In the genomic region with DNA sequence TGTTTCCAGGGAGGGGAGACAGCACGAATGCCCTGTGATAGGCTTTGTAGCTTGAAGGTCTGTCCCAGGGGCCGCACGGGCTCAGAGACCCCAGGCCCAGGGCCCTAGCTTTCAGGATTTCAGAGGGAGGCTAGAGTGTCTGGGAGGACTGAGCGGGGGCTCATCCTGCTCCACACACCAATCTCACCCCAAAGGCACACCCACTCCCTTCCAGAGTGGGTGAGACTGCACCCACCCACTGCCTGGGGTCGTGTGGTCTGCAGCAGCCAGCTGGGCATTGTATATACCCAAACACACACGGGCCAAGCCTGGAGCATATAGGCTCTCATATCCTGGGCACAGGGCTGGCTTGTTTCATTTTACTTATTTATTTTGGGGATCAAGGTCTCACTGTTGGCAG, we compare ENCODE assay signal across 21 cellular contexts. TPM values are rescaled to one million over a fixed set of nuclear protein-coding genes. Genes with fewer than 3 reads are reported as not detected.
DNase-seq lines count a peak whose midpoint lies in the region; ATAC-seq, FAIRE-seq and TF ChIP-seq lines count a peak whose summit lies in the region.
"Had no signal": no experiment of that assay in that cellular context is flagged by ENCODE, and none has a peak within 500 bp of the region (broad histone marks: within the 10 kb centered on the region; RNA-seq: fewer than 3 reads in every experiment).

No MANE protein-coding gene starts in this region.

- H3K9me3 Mint-ChIP-seq in CD8-positive, alpha-beta memory T cell, result no peaks in the 10 kb centered on the region
- H3K9me3 Mint-ChIP-seq: activated CD4-positive, alpha-beta T cell treated with anti-CD3 and anti-CD28 coated beads, Interleukin-2, amount 10 ng/mL, durations not matched to agents 7 days and 5 days had no signal

- no peak overlapping the region for H3K27ac ChIP-seq in CD8-positive, alpha-beta memory T cell (ENCODE audit: low read depth, low read length)
- H3K27ac ChIP-seq in IMR-90 (ENCODE audit: insufficient read depth, low read length) (no peak overlapping the region), psoas muscle (no peak overlapping the region), kidney (ENCODE audit: low read depth in 2 of 2, low read length in 2 of 2) (no peak overlapping the region)
- no peak overlapping the region for H3K27ac ChIP-seq in effector memory CD4-positive, alpha-beta T cell (ENCODE audit: insufficient read depth, low read length, poor library complexity, severe bottlenecking)

- peak overlapping the region in 6 of 7 donors; percentile 66 to 74 (median 67) for H3K4me3 Mint-ChIP-seq in CD8-positive, alpha-beta memory T cell

- peak overlapping the region; percentile 58 for H2AFZ ChIP-seq in IMR-90 (replicated peaks; ENCODE audit: low read length, poor library complexity)

- H3K4me3 ChIP-seq in CD8-positive, alpha-beta memory T cell (ENCODE audit: low read length), result no peak overlapping the region
- H3K4me3 ChIP-seq in IMR-90 (ENCODE audit: insufficient read depth, low read depth, low read length), result no peak overlapping the region
- peak overlapping the region; percentile 50 for H3K4me3 ChIP-seq in effector memory CD4-positive, alpha-beta T cell (ENCODE audit: insufficient read depth, low read depth, low read length, poor library complexity, severe bottlenecking)
- H3K4me3 ChIP-seq in psoas muscle, result peak overlapping the region; percentile 63
- no peak overlapping the region for H3K4me3 ChIP-seq in kidney (ENCODE audit: low read length in 2 of 2)

- FAIRE-seq in kidney (lab: Jason Lieb, UNC), result no peak
- FAIRE-seq: RCC 7860, small intestine had no signal

- H2BK120ac ChIP-seq in IMR-90 (ENCODE audit: low read depth, low read length), result no peak overlapping the region

- no peak overlapping the region for H4K91ac ChIP-seq in IMR-90 (ENCODE audit: insufficient read depth, low read depth, low read length)

- TF ChIP-seq CTCF in IMR-90 (conservative IDR thresholded peaks at IDR 0.05; ENCODE audit: low read depth, low read length), result no peak
- TF ChIP-seq CTCF in psoas muscle (IDR thresholded peaks at IDR 0.05), result no peak
- TF ChIP-seq CTCF in kidney (IDR thresholded peaks at IDR 0.05; ENCODE audit: borderline replicate concordance, extremely low read depth, insufficient read depth), result no peak

- no peaks in the 10 kb centered on the region for H3K27me3 ChIP-seq in CD8-positive, alpha-beta memory T cell (ENCODE audit: insufficient read depth, low read length, poor library complexity, severe bottlenecking)
- no peaks in the 10 kb centered on the region for H3K27me3 ChIP-seq in IMR-90 (ENCODE audit: control insufficient read depth, insufficient read depth, low read length)
- no peaks in the 10 kb centered on the region for H3K27me3 ChIP-seq in effector memory CD4-positive, alpha-beta T cell (replicated peaks; ENCODE audit: control insufficient read depth, insufficient read depth, low read length, poor library complexity, severe bottlenecking)
- H3K27me3 ChIP-seq in psoas muscle (ENCODE audit: insufficient read depth in 3 of 3, low read length in 2 of 3), result no peaks in the 10 kb centered on the region

- H2AK9ac ChIP-seq in IMR-90 (replicated peaks; ENCODE audit: low read depth, low read length, poor library complexity), result no peak overlapping the region

- H3K79me1 ChIP-seq in IMR-90 (ENCODE audit: low read depth in 1 of 2, low read length in 2 of 2), result no peaks in the 10 kb centered on the region

- H3K4me2 ChIP-seq in IMR-90 (ENCODE audit: low read depth, low read length), result no peak overlapping the region

- intact Hi-C loops in IMR-90 (cut with micrococcal nuclease), result no loop called here
- intact Hi-C loops in psoas muscle (cut with DNase I), result no loop called here
- intact Hi-C loops in kidney (cut with DNase I), result no loop called here

- no peak for TF ChIP-seq RAD21 in IMR-90 (IDR thresholded peaks at IDR 0.05; ENCODE audit: low read length)

- CTCF ChIA-PET in CD8-positive, alpha-beta memory T cell (lab: Charles Lee), result interaction anchor here (0.8 to 1.0 kb wide), 2 partner anchors 34 to 77 kb away, joined by 3 read pairs; no protein-coding TSS in a partner anchor
- CTCF ChIA-PET in IMR-90 (lab: Yijun Ruan, JAX), result interaction anchor here (0.8 kb wide), 1 partner anchor 20 kb away, joined by 3 read pairs; no protein-coding TSS in a partner anchor

- no peak overlapping the region for H4K5ac ChIP-seq in IMR-90 (ENCODE audit: low read depth, low read length)

- peaks cover 8 to 9% (median 9%) of the 10 kb centered on the region in 3 donors for H3K4me1 Mint-ChIP-seq in CD8-positive, alpha-beta memory T cell

- H3K27me3 Mint-ChIP-seq in CD8-positive, alpha-beta memory T cell, result peaks cover 0 to 3% of the 10 kb centered on the region in 2 donors

- TF ChIP-seq POLR2A in IMR-90 (IDR thresholded peaks at IDR 0.05; ENCODE audit: low read depth, low read length), result no peak

- no peak overlapping the region for H2BK20ac ChIP-seq in IMR-90 (ENCODE audit: low read depth, low read length)

- H3K9me3 ChIP-seq in CD8-positive, alpha-beta memory T cell (ENCODE audit: low read length), result no peaks in the 10 kb centered on the region
- H3K9me3 ChIP-seq in IMR-90 (ENCODE audit: control insufficient read depth, insufficient read depth, low read length) (no peaks in the 10 kb centered on the region), psoas muscle (no peaks in the 10 kb centered on the region), kidney (ENCODE audit: control insufficient read depth in 1 of 2, low read length in 2 of 2) (no peaks in the 10 kb centered on the region)
- H3K9me3 ChIP-seq in effector memory CD4-positive, alpha-beta T cell (ENCODE audit: control insufficient read depth, low read length), result no peaks in the 10 kb centered on the region
- H3K9me3 ChIP-seq: tibial nerve had no signal

- POLR2A ChIA-PET in CD8-positive, alpha-beta memory T cell (lab: Charles Lee), result no interaction called here
- POLR2A ChIA-PET in IMR-90 (lab: Charles Lee; ENCODE audit: unreplicated experiment), result no interaction called here

- ATAC-seq in IMR-90 (ENCODE audit: low read depth) (no peak), psoas muscle (no peak), HG03460 (IDR thresholded peaks at IDR 0.05; ENCODE audit: unreplicated experiment) (no peak)
- ATAC-seq: SK-N-SH treated with all-trans-retinoic acid at 6 μM for 48 hours had no signal

- 0 out of 4 replicates have a peak overlapping the region, but pooled peaks of 1 of the 2 experiments have one; percentile 69 for H4K8ac ChIP-seq in IMR-90 (ENCODE audit: low read depth in 2 of 2, low read length in 2 of 2)

- no peak overlapping the region for H3K56ac ChIP-seq in IMR-90 (ENCODE audit: extremely low read depth, insufficient read depth, low read length)

- H3K4ac ChIP-seq in IMR-90 (ENCODE audit: low read depth, low read length), result no peak overlapping the region

- no TSS peak for BruUV-seq in IMR-90 (replicated peaks; lab: Mats Ljungman, UMichigan)

- H3K9me1 ChIP-seq in IMR-90 (ENCODE audit: insufficient read depth, low read length), result no peaks in the 10 kb centered on the region

- no peak overlapping the region for H2AK5ac ChIP-seq in IMR-90 (ENCODE audit: low read depth, low read length)

- no peak overlapping the region for H3K18ac ChIP-seq in IMR-90 (ENCODE audit: low read depth, low read length)

- no peak overlapping the region for H3K14ac ChIP-seq in IMR-90 (replicated peaks; ENCODE audit: low read depth, low read length)

- no peaks in the 10 kb centered on the region for H4K20me1 ChIP-seq in IMR-90 (ENCODE audit: insufficient read depth, low read length)

- H3K9ac ChIP-seq in IMR-90 (ENCODE audit: low read depth, low read length) (no peak overlapping the region), kidney (ENCODE audit: low read length in 2 of 2) (no peak overlapping the region)

- WGBS in IMR-90 (ENCODE audit: extremely low coverage in 2 of 2, insufficient read length in 1 of 2), 2 experiments, result no CpG with 5 or more reads among the region's 6 CpGs
- 92 to 96% (median 96%) methylated on average over 6 of the region's 6 CpGs for WGBS in psoas muscle, 3 donors

- no peak overlapping the region for H3K27ac Mint-ChIP-seq in CD8-positive, alpha-beta memory T cell

- no peaks in the 10 kb centered on the region for H3K36me3 Mint-ChIP-seq in CD8-positive, alpha-beta memory T cell

- no peak overlapping the region for H3K23ac ChIP-seq in IMR-90 (ENCODE audit: low read depth, low read length)

- in situ Hi-C loops in IMR-90 (cut with MboI; ENCODE audit: low sequenced_read_pairs), result no loop called here

- H2BK15ac ChIP-seq in IMR-90 (ENCODE audit: low read depth, low read length), result no peak overlapping the region

- H3K4me1 ChIP-seq in CD8-positive, alpha-beta memory T cell (ENCODE audit: insufficient read depth, low read length), result no peaks in the 10 kb centered on the region
- peaks cover 5% of the 10 kb centered on the region; the same call in 1 of the 2 replicates for H3K4me1 ChIP-seq in IMR-90 (ENCODE audit: control insufficient read depth, insufficient read depth, low read length)
- no peaks in the 10 kb centered on the region for H3K4me1 ChIP-seq in effector memory CD4-positive, alpha-beta T cell (ENCODE audit: control insufficient read depth, insufficient read depth, low read length, poor library complexity, severe bottlenecking)
- peaks cover 14% of the 10 kb centered on the region for H3K4me1 ChIP-seq in psoas muscle
- peaks cover 0 to 3% of the 10 kb centered on the region in 2 donors for H3K4me1 ChIP-seq in kidney (ENCODE audit: control insufficient read depth in 1 of 2, insufficient read depth in 1 of 2, low read depth in 1 of 2, low read length in 2 of 2)

- DNase-seq in CD8-positive, alpha-beta memory T cell, result no peak
- DNase-seq in IMR-90 (no peak), psoas muscle (no peak), kidney (no peak), COLO668 (lab: John Stamatoyannopoulos, UW; ENCODE audit: unreplicated experiment) (no peak)
- no peak for DNase-seq in effector memory CD4-positive, alpha-beta T cell
- DNase-seq in NK-92 treated with Interleukin-12 subunit alpha and Interleukin-12 subunit beta, amount 100 ng/mL, for 24 hours (lab: John Stamatoyannopoulos, UW), result no peak
- DNase-seq: amniotic stem cell, DMS 273 treated with DMSO at 0.1 percent for 48 hours, GF-D8, GOT3, NCI-H2171 treated with DMSO at 0.1 percent for 48 hours, NCI-H82 had no signal

- no peaks in the 10 kb centered on the region for H3K36me3 ChIP-seq in CD8-positive, alpha-beta memory T cell (ENCODE audit: insufficient read depth, low read length)
- H3K36me3 ChIP-seq in IMR-90 (ENCODE audit: control insufficient read depth, insufficient read depth, low read length) (no peaks in the 10 kb centered on the region), psoas muscle (ENCODE audit: insufficient read depth in 1 of 2, low read depth in 1 of 2) (no peaks in the 10 kb centered on the region), kidney (ENCODE audit: control insufficient read depth in 1 of 2, insufficient read depth in 2 of 2, low read length in 2 of 2) (no peaks in the 10 kb centered on the region)
- H3K36me3 ChIP-seq in effector memory CD4-positive, alpha-beta T cell (ENCODE audit: control insufficient read depth, insufficient read depth, low read length), result no peaks in the 10 kb centered on the region
- H3K36me3 ChIP-seq: tibial nerve had no signal

- dilution Hi-C loops in IMR-90 (cut with HindIII; ENCODE audit: low sequenced_read_pairs, unreplicated experiment), result no loop called here

- no peak overlapping the region for H2BK5ac ChIP-seq in IMR-90 (ENCODE audit: low read depth, low read length, poor library complexity, severe bottlenecking)

RNA-seq across cellular contexts. Expression of a gene that starts 5.8 kb away (rescaled TPM):
- total RNA-seq in CD8-positive, alpha-beta memory T cell, result not detected
- polyA plus RNA-seq in CD8-positive, alpha-beta memory T cell, result not detected
- total RNA-seq in IMR-90 (2012; rRNA removed) (not detected in 2 replicates), psoas muscle (under 1 TPM in 1 of 4 donors, not detected in 3; 0.12 TPM), kidney (not detected)
- polyA plus RNA-seq in IMR-90 (2012; rRNA removed) (not detected in 2 replicates), psoas muscle (under 1 TPM in 1 of 3 donors, not detected in 2; 0.03 TPM), kidney (ENCODE audit: insufficient read depth, low read depth, low replicate concordance) (1.0 TPM)
- polyA plus RNA-seq in IMR-90 (2012; cell fraction: cytosol; rRNA removed), result 0.02 TPM in 1 of 2 replicates, not detected in the other
- polyA plus RNA-seq in IMR-90 (2012; cell fraction: nucleus; rRNA removed; ENCODE audit: low replicate concordance), result 0.10 TPM in 1 of 2 replicates, not detected in the other
- total RNA-seq: activated CD4-positive, alpha-beta T cell treated with anti-CD3 and anti-CD28 coated beads, Interleukin-2, amount 10 ng/mL, durations not matched to agents 7 days and 5 days; cerebellum; osteocyte had no signal

RNA-seq across cellular contexts. Expression of a gene that starts 11.1 kb away (rescaled TPM):
- total RNA-seq in CD8-positive, alpha-beta memory T cell, result 10 to 100 TPM; 10.4 to 10.5 TPM
- polyA plus RNA-seq in CD8-positive, alpha-beta memory T cell, result 7.0 TPM
- total RNA-seq in IMR-90 (2012; rRNA removed) (6.5 and 6.9 TPM in 2 replicates), psoas muscle (10 to 100 TPM in 1 of 4 donors, 1 to 10 TPM in 3; 5.0 to 14.8 (median 7.5) TPM), kidney (152 TPM)
- polyA plus RNA-seq in IMR-90 (2012; rRNA removed) (37.7 and 42.6 TPM in 2 replicates), psoas muscle (1 to 10 TPM; 4.5 to 7.2 (median 6.7) TPM), kidney (ENCODE audit: insufficient read depth, low read depth, low replicate concordance) (88.5 TPM)
- 17.9 and 46.0 TPM in 2 replicates for polyA plus RNA-seq in IMR-90 (2012; cell fraction: cytosol; rRNA removed)
- polyA plus RNA-seq in IMR-90 (2012; cell fraction: nucleus; rRNA removed; ENCODE audit: low replicate concordance), result 218 and 643 TPM in 2 replicates

RNA-seq across cellular contexts. Expression of a gene that starts 58.9 kb away (rescaled TPM):
- 1 to 10 TPM; 7.8 to 9.1 TPM for total RNA-seq in CD8-positive, alpha-beta memory T cell
- 10.4 TPM for polyA plus RNA-seq in CD8-positive, alpha-beta memory T cell
- total RNA-seq in IMR-90 (2012; rRNA removed) (22.5 and 25.8 TPM in 2 replicates), psoas muscle (1 to 10 TPM; 6.0 to 9.3 (median 7.3) TPM), kidney (12.9 TPM)
- polyA plus RNA-seq in IMR-90 (2012; rRNA removed) (16.6 and 16.9 TPM in 2 replicates), psoas muscle (10 to 100 TPM in 1 of 3 donors, 1 to 10 TPM in 2; 6.7 to 11.7 (median 9.3) TPM), kidney (ENCODE audit: insufficient read depth, low read depth, low replicate concordance) (11.7 TPM)
- polyA plus RNA-seq in IMR-90 (2012; cell fraction: cytosol; rRNA removed), result 14.0 and 18.1 TPM in 2 replicates
- polyA plus RNA-seq in IMR-90 (2012; cell fraction: nucleus; rRNA removed; ENCODE audit: low replicate concordance), result 9.9 and 11.9 TPM in 2 replicates

Comparison
In these comparisons a context has a peak if more than half of its experiments do, and no peak if none do; other contexts are left out.
1. H3K4me3 ChIP-seq: peak in effector memory CD4-positive, alpha-beta T cell (single experiment) and psoas muscle (single experiment); none in CD8-positive, alpha-beta memory T cell (single experiment), IMR-90 (single experiment) and kidney (0 of 2).